1 cellular context compared by ENCODE assay signal in genomic region chr4:159178147-159178541, GRCh38.
TF ChIP-seq lines count a peak whose summit lies in the region.

No MANE protein-coding gene starts in this region.

TF ChIP-seq in K562, 482 proteins besides CTCF, POLR2A, EP300 and RAD21 (continued from another document):
- TF ChIP-seq ELK3 (CRISPR knock-in tag; IDR thresholded peaks at IDR 0.05) (no peak), CEBPG (CRISPR knock-in tag; IDR thresholded peaks at IDR 0.05) (no peak), CEBPG (tag; conservative IDR thresholded peaks at IDR 0.05 in 1 of 2, IDR thresholded peaks at IDR 0.05 in 1 of 2) (peak; percentile 24 to 53; a peak in 2 of 4 replicates), HMG20B (CRISPR knock-in tag; IDR thresholded peaks at IDR 0.05) (no peak)
